In the genomic region with DNA sequence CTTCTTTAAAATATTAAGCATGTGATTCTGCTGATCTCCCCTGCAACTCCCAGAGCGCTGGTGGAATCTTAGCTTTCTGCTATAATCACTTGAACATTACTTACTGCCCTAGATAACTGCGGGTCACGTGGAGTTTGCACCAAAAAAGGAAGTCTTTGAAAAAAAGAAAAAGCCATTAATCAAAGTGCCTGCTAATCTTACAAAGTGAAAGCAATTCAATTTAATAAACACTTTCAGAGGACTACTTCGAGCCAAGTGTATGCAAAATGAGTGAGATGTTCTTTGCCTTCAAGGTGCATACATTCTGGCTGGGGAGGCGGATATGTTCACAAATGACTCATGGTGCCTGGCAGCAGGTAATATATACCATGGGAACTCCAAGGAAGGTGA, we compare ENCODE assay signal across 8 cellular contexts.
DNase-seq lines count a peak whose midpoint lies in the region; ATAC-seq and TF ChIP-seq lines count a peak whose summit lies in the region.

No MANE protein-coding gene starts in this region.

- H3K9me3 ChIP-seq in Peyer's patch (no peaks in the 10 kb centered on the region), esophagus squamous epithelium (no peaks in the 10 kb centered on the region), psoas muscle (no peaks in the 10 kb centered on the region)

- no peaks in the 10 kb centered on the region for H3K36me3 ChIP-seq in Peyer's patch
- no peaks in the 10 kb centered on the region for H3K36me3 ChIP-seq in esophagus squamous epithelium
- no peaks in the 10 kb centered on the region for H3K36me3 ChIP-seq in psoas muscle (ENCODE audit: insufficient read depth in 1 of 2, low read depth in 1 of 2)

- no peak for DNase-seq in Peyer's patch
- no peak for DNase-seq in esophagus squamous epithelium (lab: John Stamatoyannopoulos, UW)
- no peak for DNase-seq in psoas muscle
- no peak for DNase-seq in retina
- no peak for DNase-seq in medulla oblongata (ENCODE audit: extremely low spot score)

- H3K4me1 ChIP-seq in Peyer's patch (no peaks in the 10 kb centered on the region), esophagus squamous epithelium (peaks cover 0 to 17% (median 7%) of the 10 kb centered on the region in 3 donors), psoas muscle (no peaks in the 10 kb centered on the region)

- TF ChIP-seq POLR2A in Peyer's patch (IDR thresholded peaks at IDR 0.05), result no peak
- no peak for TF ChIP-seq POLR2A in esophagus squamous epithelium (IDR thresholded peaks at IDR 0.05)

- 7 to 13% methylated on average over 5 of the region's 5 CpGs for WGBS in esophagus squamous epithelium, 2 donors
- 37 to 48% (median 41%) methylated on average over 5 of the region's 5 CpGs for WGBS in psoas muscle, 3 donors

- TF ChIP-seq CTCF in Peyer's patch (IDR thresholded peaks at IDR 0.05) (no peak), esophagus squamous epithelium (IDR thresholded peaks at IDR 0.05) (no peak), psoas muscle (IDR thresholded peaks at IDR 0.05) (no peak)

- H3K4me3 ChIP-seq in Peyer's patch (peak overlapping the region; percentile 23 to 43 (median 38)), esophagus squamous epithelium (peak overlapping the region; percentile 20 to 62 (median 42)), psoas muscle (peak overlapping the region; percentile 66)

- H3K27me3 ChIP-seq in Peyer's patch (no peaks in the 10 kb centered on the region), esophagus squamous epithelium (no peaks in the 10 kb centered on the region), psoas muscle (ENCODE audit: insufficient read depth in 3 of 3, low read length in 2 of 3) (no peaks in the 10 kb centered on the region)

- ATAC-seq in GM18907 (IDR thresholded peaks at IDR 0.05; ENCODE audit: unreplicated experiment) (peak; percentile 23), psoas muscle (no peak), GM19324 (IDR thresholded peaks at IDR 0.05; ENCODE audit: low FRiP score, unreplicated experiment) (no peak), HG02840 (IDR thresholded peaks at IDR 0.05; ENCODE audit: low FRiP score, unreplicated experiment) (no peak)

- intact Hi-C loops in esophagus squamous epithelium (cut with DNase I) (no loop called here), psoas muscle (cut with DNase I) (no loop called here)

- no peak overlapping the region for H3K27ac ChIP-seq in Peyer's patch
- H3K27ac ChIP-seq in esophagus squamous epithelium, result peak overlapping the region in 1 of 4 donors; percentile 20
- no peak overlapping the region for H3K27ac ChIP-seq in psoas muscle
